Comparison of ENCODE assay signal across 15 cellular contexts in the genomic region with DNA sequence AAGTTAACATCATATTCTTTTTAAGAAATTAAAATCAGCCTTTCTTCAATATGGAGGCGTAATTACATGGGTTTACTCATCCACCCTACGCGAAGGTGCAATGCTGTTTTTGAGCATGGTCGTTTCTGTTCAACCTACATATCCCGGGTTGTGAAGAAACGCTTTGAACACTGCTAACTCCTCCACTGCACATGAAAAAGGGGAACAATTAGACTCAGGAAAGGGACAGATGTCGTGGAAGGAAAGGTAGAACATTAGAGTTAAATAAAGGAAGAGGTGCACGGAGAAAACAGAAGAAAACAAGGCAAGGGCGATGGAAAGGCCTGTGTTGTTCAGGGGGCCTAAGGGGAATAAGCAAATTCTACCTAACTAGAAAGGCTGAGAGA. TPM values are rescaled to one million over a fixed set of nuclear protein-coding genes. Genes with fewer than 3 reads are reported as not detected.
DNase-seq lines count a peak whose midpoint lies in the region; ATAC-seq, FAIRE-seq and TF ChIP-seq lines count a peak whose summit lies in the region.
"Had no signal": no experiment of that assay in that cellular context is flagged by ENCODE, and none has a peak within 500 bp of the region (broad histone marks: within the 10 kb centered on the region; RNA-seq: fewer than 3 reads in every experiment).

No MANE protein-coding gene starts in this region.

- peak overlapping the region; percentile 3 to 82 (median 49) for H3K4me3 Mint-ChIP-seq in CD8-positive, alpha-beta memory T cell
- H3K4me3 Mint-ChIP-seq in activated B cell treated with CpG ODN at 0.5 μM for 24 hours: peak overlapping the region; percentile 29

- POLR2A ChIA-PET in A549 (lab: Yijun Ruan, JAX): interaction anchor here (2.1 kb wide), 1 partner anchor 13 kb away, joined by 15 read pairs; the partner anchor contains the start of gene ZIC2
- POLR2A ChIA-PET in CD8-positive, alpha-beta memory T cell (lab: Charles Lee): no interaction called here
- POLR2A ChIA-PET in activated B cell treated with CpG ODN at 0.5 μM for 24 hours (lab: Charles Lee): no interaction called here

- CTCF ChIA-PET in A549 (lab: Yijun Ruan, JAX): interaction anchor here (1.0 to 1.2 kb wide), 3 partner anchors 14 to 311 kb away, joined by 3 to 4 read pairs (median 3); partner anchors contain the start of gene ZIC2
- CTCF ChIA-PET in CD8-positive, alpha-beta memory T cell (lab: Charles Lee): no interaction called here
- CTCF ChIA-PET in activated B cell treated with CpG ODN at 0.5 μM for 24 hours (lab: Charles Lee): no interaction called here

- H3K27me3 Mint-ChIP-seq in CD8-positive, alpha-beta memory T cell: peaks cover 63 to 74% of the 10 kb centered on the region in 2 donors
- peaks cover 52% of the 10 kb centered on the region for H3K27me3 Mint-ChIP-seq in activated B cell treated with CpG ODN at 0.5 μM for 24 hours

- H3K4me1 ChIP-seq in A549 (peaks cover 13% of the 10 kb centered on the region; the same call in 2 of the 3 replicates), iPS-18a (ENCODE audit: control insufficient read depth, low read depth, low read length) (peaks cover 44% of the 10 kb centered on the region)
- peaks cover 17% of the 10 kb centered on the region for H3K4me1 ChIP-seq in CD8-positive, alpha-beta memory T cell (ENCODE audit: insufficient read depth, low read length)

- peaks cover 4 to 23% (median 21%) of the 10 kb centered on the region in 5 donors for H3K9me3 Mint-ChIP-seq in CD8-positive, alpha-beta memory T cell
- no peaks in the 10 kb centered on the region for H3K9me3 Mint-ChIP-seq in activated B cell treated with CpG ODN at 0.5 μM for 24 hours

- no peak for ATAC-seq in A549
- ATAC-seq in activated B cell treated with CpG ODN at 0.5 μM for 24 hours (ENCODE audit: low read depth): no peak

- DNase-seq in A549 (ENCODE audit: low read depth in 1 of 2, low spot score in 1 of 2): no peak
- DNase-seq in CD8-positive, alpha-beta memory T cell: no peak
- no peak for DNase-seq in activated B cell treated with CpG ODN at 0.5 μM for 24 hours
- no peak for DNase-seq in ACHN
- DNase-seq in NCI-H446 treated with DMSO at 0.1 percent for 48 hours (lab: John Stamatoyannopoulos, UW): no peak
- DNase-seq in RKO (ENCODE audit: low spot score): no peak
- DNase-seq in NCI-H128 (lab: John Stamatoyannopoulos, UW; ENCODE audit: unreplicated experiment): no peak
- DNase-seq: activated CD4-positive, CD25-positive, alpha-beta regulatory T cell; GM23248; NCI-H2081 treated with DMSO at 0.1 percent for 48 hours had no signal

- in situ Hi-C loops in ACHN (cut with HindIII; ENCODE audit: low pct_ligation_motif_present, low pct_unique_long_range_greater_than_20kb, low sequenced_read_pairs): no loop called here

- no peak for TF ChIP-seq CTCF in A549 (IDR thresholded peaks at IDR 0.05)
- TF ChIP-seq CTCF in activated B cell treated with CpG ODN at 0.5 μM for 24 hours (IDR thresholded peaks at IDR 0.05): no peak

- peaks cover 61% of the 10 kb centered on the region for H3K27me3 ChIP-seq in CD8-positive, alpha-beta memory T cell (ENCODE audit: insufficient read depth, low read length, poor library complexity, severe bottlenecking)
- peaks cover 18% of the 10 kb centered on the region for H3K27me3 ChIP-seq in iPS-18a (ENCODE audit: control insufficient read depth, insufficient read depth, low read length)

- no peak for TF ChIP-seq EP300 in A549 (IDR thresholded peaks at IDR 0.05)

- H3K4me1 Mint-ChIP-seq in CD8-positive, alpha-beta memory T cell: peaks cover 24 to 28% (median 24%) of the 10 kb centered on the region in 3 donors
- H3K4me1 Mint-ChIP-seq in activated B cell treated with CpG ODN at 0.5 μM for 24 hours: peaks cover 19% of the 10 kb centered on the region

- H3K27ac ChIP-seq in A549: peak overlapping the region; percentile 98 to 100
- H3K27ac ChIP-seq in CD8-positive, alpha-beta memory T cell (ENCODE audit: low read depth, low read length): no peak overlapping the region
- peak overlapping the region; percentile 73 for H3K27ac ChIP-seq in iPS-18a (ENCODE audit: low read length)
- H3K27ac ChIP-seq: GM23248 had no signal

- peaks cover 0 to 2% (median 0%) of the 10 kb centered on the region in 3 donors for H3K36me3 Mint-ChIP-seq in CD8-positive, alpha-beta memory T cell
- H3K36me3 Mint-ChIP-seq in activated B cell treated with CpG ODN at 0.5 μM for 24 hours (ENCODE audit: low read depth): no peaks in the 10 kb centered on the region

- intact Hi-C loops in activated B cell treated with CpG ODN at 0.5 μM for 24 hours (cut with micrococcal nuclease): no loop called here

- TF ChIP-seq POLR2A in A549 (IDR thresholded peaks at IDR 0.05; ENCODE audit: low read length): no peak

- H3K9me3 ChIP-seq in A549: no peaks in the 10 kb centered on the region
- peaks cover 6% of the 10 kb centered on the region for H3K9me3 ChIP-seq in CD8-positive, alpha-beta memory T cell (ENCODE audit: low read length)
- no peaks in the 10 kb centered on the region for H3K9me3 ChIP-seq in iPS-18a (ENCODE audit: control insufficient read depth, low read depth, low read length)

- TF ChIP-seq RAD21 in A549 (conservative IDR thresholded peaks at IDR 0.05 in 1 of 2, IDR thresholded peaks at IDR 0.05 in 1 of 2): no peak

- H3K4me3 ChIP-seq in A549 (peak overlapping the region; percentile 95), iPS-18a (ENCODE audit: low read length) (peak overlapping the region; percentile 99)
- no peak overlapping the region for H3K4me3 ChIP-seq in CD8-positive, alpha-beta memory T cell (ENCODE audit: low read length)

- H3K9ac ChIP-seq in iPS-18a (ENCODE audit: low read length): peak overlapping the region; percentile 89
- H3K9ac ChIP-seq: GM23248 had no signal

- no peaks in the 10 kb centered on the region for H3K36me3 ChIP-seq in CD8-positive, alpha-beta memory T cell (ENCODE audit: insufficient read depth, low read length)
- peaks cover 59% of the 10 kb centered on the region for H3K36me3 ChIP-seq in iPS-18a (ENCODE audit: control insufficient read depth, low read depth, low read length)

- peak overlapping the region in 4 of 8 donors; percentile 2 to 75 (median 55) for H3K27ac Mint-ChIP-seq in CD8-positive, alpha-beta memory T cell
- H3K27ac Mint-ChIP-seq in activated B cell treated with CpG ODN at 0.5 μM for 24 hours: peak overlapping the region; percentile 16

- H3K4me2 ChIP-seq in A549: peak overlapping the region; percentile 98

- FAIRE-seq in A549 (lab: Jason Lieb, UNC): no peak
- FAIRE-seq: endothelial cell of umbilical vein had no signal

- 32% methylated on average over 9 of the region's 9 CpGs for WGBS in A549 (ENCODE audit: missing lambda C conversion rate)

TF ChIP-seq in A549, 52 proteins besides CTCF, POLR2A, EP300 and RAD21:
- TF ChIP-seq JUNB (IDR thresholded peaks at IDR 0.05) (no peak), MAFK (IDR thresholded peaks at IDR 0.05; ENCODE audit: partially characterized antibody) (no peak), EHMT2 (IDR thresholded peaks at IDR 0.05; ENCODE audit: low read depth) (no peak), MYC (IDR thresholded peaks at IDR 0.05; ENCODE audit: borderline replicate concordance, low read length) (no peak), PHF8 (IDR thresholded peaks at IDR 0.05; ENCODE audit: borderline replicate concordance, low read depth) (no peak), HOXB13 (CRISPR knock-in tag; IDR thresholded peaks at IDR 0.05; ENCODE audit: low read depth) (no peak), GATA3 (IDR thresholded peaks at IDR 0.05; ENCODE audit: borderline replicate concordance) (no peak), CHD2 (IDR thresholded peaks at IDR 0.05; ENCODE audit: low read length, partially characterized antibody) (no peak)
- TF ChIP-seq, protein P1, sequence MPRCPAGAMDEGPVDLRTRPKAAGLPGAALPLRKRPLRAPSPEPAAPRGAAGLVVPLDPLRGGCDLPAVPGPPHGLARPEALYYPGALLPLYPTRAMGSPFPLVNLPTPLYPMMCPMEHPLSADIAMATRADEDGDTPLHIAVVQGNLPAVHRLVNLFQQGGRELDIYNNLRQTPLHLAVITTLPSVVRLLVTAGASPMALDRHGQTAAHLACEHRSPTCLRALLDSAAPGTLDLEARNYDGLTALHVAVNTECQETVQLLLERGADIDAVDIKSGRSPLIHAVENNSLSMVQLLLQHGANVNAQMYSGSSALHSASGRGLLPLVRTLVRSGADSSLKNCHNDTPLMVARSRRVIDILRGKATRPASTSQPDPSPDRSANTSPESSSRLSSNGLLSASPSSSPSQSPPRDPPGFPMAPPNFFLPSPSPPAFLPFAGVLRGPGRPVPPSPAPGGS (IDR thresholded peaks at IDR 0.05): no peak

RNA-seq across cellular contexts. Expression of gene ZIC5, which starts 4.1 kb away (rescaled TPM):
- 2.8 and 3.0 TPM in 2 replicates for polyA plus RNA-seq in A549 (2011; rRNA removed)
- polyA plus RNA-seq in A549 (2012; cell fraction: cytosol; rRNA removed): 1.3 and 1.6 TPM in 2 replicates
- 1.7 and 1.8 TPM in 2 replicates for polyA plus RNA-seq in A549 (2012; cell fraction: nucleus; rRNA removed)
- polyA plus RNA-seq in A549 (2017; fragmentation: RNase III; extraction: RNeasy Plus Mini Kit Qiagen cat#74134 plus additional on column Dnase treatment): 2.8 to 3.1 TPM (median 3.1 TPM) in 3 replicates
- 1.9 and 2.4 TPM in 2 replicates for polyA minus RNA-seq in A549 (2011; rRNA and poly(A)+ RNA removed)
- total RNA-seq in CD8-positive, alpha-beta memory T cell: not detected
- polyA plus RNA-seq in CD8-positive, alpha-beta memory T cell: not detected
- total RNA-seq in activated B cell treated with CpG ODN at 0.5 μM for 24 hours: not detected in 2 replicates
- total RNA-seq: endothelial cell of umbilical vein, GM23248, RPMI7951, smooth muscle cell had no signal
- polyA plus RNA-seq: adipose tissue, endothelial cell of umbilical vein, GM23248, smooth muscle cell had no signal

RNA-seq across cellular contexts. Expression of gene ZIC2, which starts 14.1 kb away (rescaled TPM):
- polyA plus RNA-seq in A549 (2011; rRNA removed): 2.1 and 3.0 TPM in 2 replicates
- polyA plus RNA-seq in A549 (2012; cell fraction: cytosol; rRNA removed): 3.6 and 5.0 TPM in 2 replicates
- polyA plus RNA-seq in A549 (2012; cell fraction: nucleus; rRNA removed): 6.7 and 9.0 TPM in 2 replicates
- polyA plus RNA-seq in A549 (2017; fragmentation: RNase III; extraction: RNeasy Plus Mini Kit Qiagen cat#74134 plus additional on column Dnase treatment): 7.9 to 10.3 TPM (median 9.2 TPM) in 3 replicates
- 2.6 and 4.0 TPM in 2 replicates for polyA minus RNA-seq in A549 (2011; rRNA and poly(A)+ RNA removed)
- total RNA-seq in CD8-positive, alpha-beta memory T cell: not detected
- polyA plus RNA-seq in CD8-positive, alpha-beta memory T cell: not detected
- not detected in 2 replicates for total RNA-seq in activated B cell treated with CpG ODN at 0.5 μM for 24 hours
- total RNA-seq: endothelial cell of umbilical vein, GM23248, smooth muscle cell had no signal
- polyA plus RNA-seq: GM23248, smooth muscle cell had no signal
